1 cellular context compared by ENCODE assay signal in genomic region chr3:121736112-121736511, GRCh38.
TF ChIP-seq lines count a peak whose summit lies in the region.

No MANE protein-coding gene starts in this region.

TF ChIP-seq in GM12878, 131 proteins besides CTCF, POLR2A, EP300 and RAD21:
- TF ChIP-seq RBBP5 (conservative IDR thresholded peaks at IDR 0.05) (no peak), MTA3 (IDR thresholded peaks at IDR 0.05; ENCODE audit: borderline replicate concordance, low read length) (no peak), NR2F1 (conservative IDR thresholded peaks at IDR 0.05) (no peak), RELB (IDR thresholded peaks at IDR 0.05; ENCODE audit: low read depth) (no peak), SMC3 (IDR thresholded peaks at IDR 0.05; ENCODE audit: borderline replicate concordance, low read length) (no peak), KLF5 (IDR thresholded peaks at IDR 0.05; ENCODE audit: partially characterized antibody) (no peak), REST (IDR thresholded peaks at IDR 0.05; ENCODE audit: low read depth, low read length) (no peak), TCF7 (IDR thresholded peaks at IDR 0.05; ENCODE audit: borderline replicate concordance) (no peak)
